10 cellular contexts compared by ENCODE assay signal in genomic region chr4:4856071-4857000, GRCh38. TPM values are rescaled to one million over a fixed set of nuclear protein-coding genes. Genes with fewer than 3 reads are reported as not detected.
A peak's percentile ranks its signal among the peaks of the same experiment; 100 is the strongest.
DNase-seq lines count a peak whose midpoint lies in the region; ATAC-seq, FAIRE-seq and TF ChIP-seq lines count a peak whose summit lies in the region.
"Had no signal": no experiment of that assay in that cellular context is flagged by ENCODE, and none has a peak within 500 bp of the region (broad histone marks: within the 10 kb centered on the region; RNA-seq: fewer than 3 reads in every experiment).

No MANE protein-coding gene starts in this region.

- peaks cover 6% of the 10 kb centered on the region for H3K36me3 Mint-ChIP-seq in activated CD8-positive, alpha-beta memory T cell treated with anti-CD3 and anti-CD28 coated beads, Interleukin-2, amount 10 ng/mL, durations not matched to agents 7 days and 5 days
- peaks cover 4 to 7% of the 10 kb centered on the region in 2 donors for H3K36me3 Mint-ChIP-seq in activated T-cell treated with anti-CD3 and anti-CD28 coated beads, Interleukin-2, amount 50 U/mL, for 72 hours (ENCODE audit: insufficient read depth in 2 of 2)

- FAIRE-seq in kidney (lab: Jason Lieb, UNC) = no peak

- H3K9me3 Mint-ChIP-seq in activated CD8-positive, alpha-beta memory T cell treated with anti-CD3 and anti-CD28 coated beads, Interleukin-2, amount 10 ng/mL, durations not matched to agents 7 days and 5 days (ENCODE audit: low read depth) = no peaks in the 10 kb centered on the region
- no peaks in the 10 kb centered on the region for H3K9me3 Mint-ChIP-seq in activated T-cell treated with anti-CD3 and anti-CD28 coated beads, Interleukin-2, amount 50 U/mL, for 72 hours

- DNase-seq in activated CD8-positive, alpha-beta memory T cell treated with anti-CD3 and anti-CD28 coated beads, Interleukin-2, amount 10 ng/mL, durations not matched to agents 7 days and 5 days = no peak
- DNase-seq in activated CD8-positive, alpha-beta memory T cell treated with anti-CD3 and anti-CD28 coated beads, Interleukin-2, amount 50 U/mL, for 4 hours = no peak
- no peak for DNase-seq in activated T-cell treated with anti-CD3 and anti-CD28 coated beads, Interleukin-2, amount 50 U/mL, for 72 hours
- DNase-seq in kidney = peak; percentile 58
- no peak for DNase-seq in thoracic aorta (ENCODE audit: low spot score)
- DNase-seq in NCI-H2107 (lab: John Stamatoyannopoulos, UW) = no peak
- no peak for DNase-seq in HPDE6-E6E7 (ENCODE audit: extremely low spot score)
- DNase-seq: DND-41; stimulated activated CD4-positive, alpha-beta T cell treated with anti-CD3 and anti-CD28 coated beads, Interleukin-4, amount 100 ng/mL, for 24 hours had no signal

- peaks cover 21% of the 10 kb centered on the region for H3K27me3 ChIP-seq in thoracic aorta (replicated peaks; ENCODE audit: insufficient read depth)

- H3K4me1 ChIP-seq in kidney (ENCODE audit: control insufficient read depth in 1 of 2, insufficient read depth in 1 of 2, low read depth in 1 of 2, low read length in 2 of 2) = peaks cover 11 to 16% of the 10 kb centered on the region in 2 donors
- peaks cover 15 to 25% of the 10 kb centered on the region in 2 donors for H3K4me1 ChIP-seq in thoracic aorta (ENCODE audit: control insufficient read depth in 1 of 2, low read depth in 2 of 2)

- TF ChIP-seq CTCF in kidney (IDR thresholded peaks at IDR 0.05; ENCODE audit: borderline replicate concordance, extremely low read depth, insufficient read depth) = no peak
- TF ChIP-seq CTCF in thoracic aorta (IDR thresholded peaks at IDR 0.05) = no peak

- peaks cover 25% of the 10 kb centered on the region for H3K4me1 Mint-ChIP-seq in activated CD8-positive, alpha-beta memory T cell treated with anti-CD3 and anti-CD28 coated beads, Interleukin-2, amount 10 ng/mL, durations not matched to agents 7 days and 5 days
- peaks cover 46% of the 10 kb centered on the region for H3K4me1 Mint-ChIP-seq in activated T-cell treated with anti-CD3 and anti-CD28 coated beads, Interleukin-2, amount 50 U/mL, for 72 hours (ENCODE audit: low read depth)

- H3K4me3 ChIP-seq in kidney (ENCODE audit: low read length in 2 of 2) = peak overlapping the region in 1 of 2 donors; percentile 25
- H3K4me3 ChIP-seq in thoracic aorta = peak overlapping the region; percentile 70

- no peak overlapping the region for H3K4me3 Mint-ChIP-seq in activated CD8-positive, alpha-beta memory T cell treated with anti-CD3 and anti-CD28 coated beads, Interleukin-2, amount 10 ng/mL, durations not matched to agents 7 days and 5 days
- peak overlapping the region; percentile 67 to 74 for H3K4me3 Mint-ChIP-seq in activated T-cell treated with anti-CD3 and anti-CD28 coated beads, Interleukin-2, amount 50 U/mL, for 72 hours

- intact Hi-C loops in kidney (cut with DNase I) = no loop called here

- H3K9ac ChIP-seq in kidney (ENCODE audit: low read length in 2 of 2) = no peak overlapping the region

- H3K27ac ChIP-seq in kidney (ENCODE audit: low read depth in 2 of 2, low read length in 2 of 2) = no peak overlapping the region
- no peak overlapping the region for H3K27ac ChIP-seq in thoracic aorta

- H3K9me3 ChIP-seq in kidney (ENCODE audit: control insufficient read depth in 1 of 2, low read length in 2 of 2) (no peaks in the 10 kb centered on the region), thoracic aorta (no peaks in the 10 kb centered on the region)

- H3K36me3 ChIP-seq in kidney (ENCODE audit: control insufficient read depth in 1 of 2, insufficient read depth in 2 of 2, low read length in 2 of 2) (no peaks in the 10 kb centered on the region), thoracic aorta (no peaks in the 10 kb centered on the region)

- peaks cover 82% of the 10 kb centered on the region for H3K27me3 Mint-ChIP-seq in activated CD8-positive, alpha-beta memory T cell treated with anti-CD3 and anti-CD28 coated beads, Interleukin-2, amount 10 ng/mL, durations not matched to agents 7 days and 5 days
- H3K27me3 Mint-ChIP-seq in activated T-cell treated with anti-CD3 and anti-CD28 coated beads, Interleukin-2, amount 50 U/mL, for 72 hours (ENCODE audit: low read depth) = peaks cover 85% of the 10 kb centered on the region

- H3K27ac Mint-ChIP-seq in activated CD8-positive, alpha-beta memory T cell treated with anti-CD3 and anti-CD28 coated beads, Interleukin-2, amount 10 ng/mL, durations not matched to agents 7 days and 5 days = peak overlapping the region; percentile 61
- peak overlapping the region; percentile 32 for H3K27ac Mint-ChIP-seq in activated T-cell treated with anti-CD3 and anti-CD28 coated beads, Interleukin-2, amount 50 U/mL, for 72 hours

- ATAC-seq in activated CD8-positive, alpha-beta memory T cell treated with anti-CD3 and anti-CD28 coated beads, Interleukin-2, amount 10 ng/mL, durations not matched to agents 7 days and 5 days = no peak
- ATAC-seq in activated T-cell treated with anti-CD3 and anti-CD28 coated beads, Interleukin-2, amount 50 U/mL, for 72 hours (replicated peaks in 1 of 2) = no peak
- ATAC-seq in thoracic aorta (ENCODE audit: insufficient number of reproducible peaks, low FRiP score, low read depth) (no peak), GM19397 (IDR thresholded peaks at IDR 0.05; ENCODE audit: unreplicated experiment) (no peak)

- CTCF ChIA-PET in activated CD8-positive, alpha-beta memory T cell treated with anti-CD3 and anti-CD28 coated beads, Interleukin-2, amount 10 ng/mL, durations not matched to agents 7 days and 5 days (lab: Charles Lee) = no interaction called here

RNA-seq across cellular contexts. Expression of gene MSX1, which starts 3.1 kb away (rescaled TPM):
- total RNA-seq in activated CD8-positive, alpha-beta memory T cell treated with anti-CD3 and anti-CD28 coated beads, Interleukin-2, amount 10 ng/mL, durations not matched to agents 7 days and 5 days = under 1 TPM in 1 of 2 experiments, not detected in 1; 0.12 TPM
- total RNA-seq in activated T-cell treated with anti-CD3 and anti-CD28 coated beads, Interleukin-2, amount 50 U/mL, for 72 hours = not detected
- total RNA-seq in kidney = 2.3 TPM
- 3.0 TPM for polyA plus RNA-seq in kidney (ENCODE audit: insufficient read depth, low read depth, low replicate concordance)
- total RNA-seq in thoracic aorta = 10 to 100 TPM; 11.0 to 24.6 TPM
